Comparison of ENCODE assay signal across 27 cellular contexts in genomic region chr6:167804281-167805013, GRCh38.
"Had no signal": no experiment of that assay in that cellular context is flagged by ENCODE, and none has a peak within 500 bp of the region (broad histone marks: within the 10 kb centered on the region; RNA-seq: fewer than 3 reads in every experiment).

No MANE protein-coding gene starts in this region.

- H3K36me3 Mint-ChIP-seq: activated naive CD8-positive, alpha-beta T cell treated with anti-CD3 and anti-CD28 coated beads for 36 hours; brain had no signal

- ATAC-seq: gastrocnemius medialis, mucosa of descending colon, psoas muscle, T-helper 17 cell had no signal

- H3K36me3 ChIP-seq: adrenal gland, cardiac muscle cell, colonic mucosa, gastrocnemius medialis, left ventricle myocardium inferior, neutrophil, ovary, transverse colon, vagina had no signal

- H3K27me3 Mint-ChIP-seq: brain had no signal

- DNase-seq: activated CD4-positive, alpha-beta T cell treated with anti-CD3 and anti-CD28 coated beads for 1 hour; activated CD8-positive, alpha-beta T cell treated with anti-CD3 and anti-CD28 coated beads, Interleukin-2, amount 10 ng/mL, durations not matched to agents 7 days and 5 days; activated effector memory CD4-positive, alpha-beta T cell treated with Interleukin-2 at 50 U/mL for 16 hours; activated naive CD4-positive, alpha-beta T cell treated with anti-CD3 and anti-CD28 coated beads for 36 hours; activated naive CD8-positive, alpha-beta T cell treated with anti-CD3 and anti-CD28 coated beads for 36 hours; cerebellar nuclear complex; colonic mucosa; effector memory CD4-positive, alpha-beta T cell; gastrocnemius medialis; glutamatergic neuron; islet precursor cell; left ventricle myocardium inferior; mesendoderm; mucosa of descending colon; ovary; psoas muscle; stimulated activated naive CD4-positive, alpha-beta T cell; T-helper 17 cell; T1000; transverse colon had no signal

- H3K9me3 Mint-ChIP-seq: activated naive CD4-positive, alpha-beta T cell treated with anti-CD3 and anti-CD28 coated beads for 36 hours; activated naive CD8-positive, alpha-beta T cell treated with anti-CD3 and anti-CD28 coated beads for 36 hours; nephron had no signal

- H3K27ac Mint-ChIP-seq: activated CD8-positive, alpha-beta T cell treated with anti-CD3 and anti-CD28 coated beads, Interleukin-2, amount 10 ng/mL, durations not matched to agents 7 days and 5 days; activated naive CD4-positive, alpha-beta T cell treated with anti-CD3 and anti-CD28 coated beads for 36 hours; activated naive CD8-positive, alpha-beta T cell treated with anti-CD3 and anti-CD28 coated beads for 36 hours; nephron; T-helper 17 cell had no signal

- H3K4me1 ChIP-seq: adrenal gland, psoas muscle, vagina had no signal

- H3K9me3 ChIP-seq: adrenal gland, colonic mucosa, gastrocnemius medialis, left ventricle myocardium inferior, mucosa of descending colon, neutrophil, ovary, psoas muscle, transverse colon, vagina had no signal

- H3K27ac ChIP-seq: adrenal gland, cardiac muscle cell, colonic mucosa, gastrocnemius medialis, left ventricle myocardium inferior, neutrophil, ovary, psoas muscle, vagina had no signal

- H3K4me3 Mint-ChIP-seq: activated CD8-positive, alpha-beta T cell treated with anti-CD3 and anti-CD28 coated beads, Interleukin-2, amount 10 ng/mL, durations not matched to agents 7 days and 5 days; activated naive CD4-positive, alpha-beta T cell treated with anti-CD3 and anti-CD28 coated beads for 36 hours; activated naive CD8-positive, alpha-beta T cell treated with anti-CD3 and anti-CD28 coated beads for 36 hours; brain; nephron; T-helper 17 cell had no signal

- H3K27me3 ChIP-seq: adrenal gland, cardiac muscle cell, colonic mucosa, gastrocnemius medialis, ovary, transverse colon, vagina had no signal

- H3K4me3 ChIP-seq: adrenal gland, cardiac muscle cell, colonic mucosa, gastrocnemius medialis, left ventricle myocardium inferior, lung, mucosa of descending colon, ovary, psoas muscle, transverse colon, vagina had no signal
